Comparison of ENCODE assay signal across 8 cellular contexts in the genomic region with DNA sequence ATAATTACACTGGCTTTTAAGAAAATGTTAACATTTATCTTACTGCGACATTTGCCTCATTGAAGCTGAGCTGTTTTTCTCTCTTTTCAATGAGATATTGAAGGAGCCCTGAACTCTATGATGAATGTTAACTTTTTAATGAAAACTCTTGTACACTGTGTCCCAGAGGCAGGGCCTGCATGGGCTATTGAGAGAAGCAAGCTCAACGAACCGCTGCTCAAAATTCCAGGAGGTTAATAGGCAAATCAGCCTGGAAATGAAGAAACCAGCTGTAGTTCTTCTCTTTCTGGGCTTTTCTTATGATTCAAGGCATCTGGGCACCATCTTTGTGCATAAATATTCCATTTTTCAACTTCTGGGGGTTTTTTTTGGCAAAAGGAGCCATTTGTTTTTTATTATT.
"Had no signal": no experiment of that assay in that cellular context is flagged by ENCODE, and none has a peak within 500 bp of the region (broad histone marks: within the 10 kb centered on the region; RNA-seq: fewer than 3 reads in every experiment).

No MANE protein-coding gene starts in this region.

- H3K27ac Mint-ChIP-seq: HFFc6, IgD-negative memory B cell had no signal

- H3K9me3 ChIP-seq: HAP-1 had no signal

- H3K36me3 Mint-ChIP-seq: IgD-negative memory B cell had no signal

- ATAC-seq: HCT116, HepG2 had no signal

- H3K4me1 ChIP-seq: HAP-1 had no signal

- H3K4me1 Mint-ChIP-seq: IgD-negative memory B cell had no signal

- H3K36me3 ChIP-seq: HAP-1 had no signal

- DNase-seq: GOT3, H7, HFFc6 had no signal

- H3K9me3 Mint-ChIP-seq: IgD-negative memory B cell had no signal

- H3K4me3 ChIP-seq: HAP-1 had no signal

- H3K4me3 Mint-ChIP-seq: HFFc6 had no signal

- H3K27me3 Mint-ChIP-seq: IgD-negative memory B cell had no signal

- H3K27ac ChIP-seq: HL-60 had no signal
